In the genomic region with DNA sequence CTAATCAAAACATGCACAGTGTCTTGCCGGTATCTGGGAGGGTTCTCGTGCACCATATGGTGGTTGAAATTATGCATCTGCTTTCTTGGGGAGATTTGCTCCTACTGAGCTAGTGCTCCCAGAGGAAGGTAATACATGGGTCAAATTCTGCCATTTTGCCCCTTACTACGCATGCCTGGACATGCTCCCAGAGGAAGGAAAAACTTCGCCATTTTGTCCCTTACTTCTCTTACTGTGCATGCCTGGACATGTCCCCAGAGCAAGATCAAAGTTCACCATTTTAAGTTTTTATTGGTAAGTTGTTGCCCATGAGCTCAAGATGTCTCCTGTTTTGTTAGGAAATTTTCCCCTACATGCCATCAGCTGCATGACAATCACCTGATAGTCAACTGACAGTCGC, we compare ENCODE assay signal across 21 cellular contexts.
"Had no signal": no experiment of that assay in that cellular context is flagged by ENCODE, and none has a peak within 500 bp of the region (broad histone marks: within the 10 kb centered on the region; RNA-seq: fewer than 3 reads in every experiment).

No MANE protein-coding gene starts in this region.

- H3K27me3 ChIP-seq: cardiac muscle cell, heart left ventricle, pancreas, right atrium auricular region, tibial nerve, vagina had no signal

- DNase-seq: activated CD8-positive, alpha-beta memory T cell treated with anti-CD3 and anti-CD28 coated beads for 24 hours; activated CD8-positive, alpha-beta memory T cell treated with anti-CD3 and anti-CD28 coated beads, Interleukin-2, amount 50 U/mL, for 4 hours; activated naive CD4-positive, alpha-beta T cell treated with Interleukin-2 at 50 U/mL for 16 hours; activated naive CD8-positive, alpha-beta T cell treated with anti-CD3 and anti-CD28 coated beads for 36 hours; activated T-cell treated with anti-CD3 and anti-CD28 coated beads, Interleukin-2, amount 50 U/mL, for 4 hours; heart left ventricle; islet precursor cell; naive thymus-derived CD8-positive, alpha-beta T cell; pancreas; psoas muscle; stimulated activated CD4-positive, alpha-beta T cell treated with anti-CD3 and anti-CD28 coated beads, Interleukin-12 subunit alpha, Interleukin-12 subunit beta, amount 100 ng/mL, for 4 hours; T1000 had no signal

- H3K36me3 Mint-ChIP-seq: activated naive CD8-positive, alpha-beta T cell treated with anti-CD3 and anti-CD28 coated beads for 36 hours; naive thymus-derived CD8-positive, alpha-beta T cell had no signal

- ATAC-seq: activated T-cell treated with anti-CD3 and anti-CD28 coated beads, Interleukin-2, amount 50 U/mL, for 4 hours; heart left ventricle; left lobe of liver; naive thymus-derived CD8-positive, alpha-beta T cell; pancreas; psoas muscle; WTC11 had no signal

- H3K9me3 ChIP-seq: heart left ventricle, pancreas, psoas muscle, right atrium auricular region, tibial nerve, vagina had no signal

- H3K9me3 Mint-ChIP-seq: activated naive CD8-positive, alpha-beta T cell treated with anti-CD3 and anti-CD28 coated beads for 36 hours; stimulated activated naive CD8-positive, alpha-beta T cell treated with anti-CD3 and anti-CD28 coated beads, Interleukin-15, Interleukin-2, amounts not matched to agents 100 ng/mL and 50 ng/mL, for 24 hours had no signal

- H3K36me3 ChIP-seq: cardiac muscle cell, heart left ventricle, pancreas, right atrium auricular region, tibial nerve, vagina had no signal

- H3K4me3 Mint-ChIP-seq: activated naive CD8-positive, alpha-beta T cell treated with anti-CD3 and anti-CD28 coated beads for 36 hours; activated T-cell treated with anti-CD3 and anti-CD28 coated beads, Interleukin-2, amount 50 U/mL, for 4 hours; naive thymus-derived CD8-positive, alpha-beta T cell; stimulated activated naive CD8-positive, alpha-beta T cell treated with anti-CD3 and anti-CD28 coated beads, Interleukin-15, Interleukin-2, amounts not matched to agents 100 ng/mL and 50 ng/mL, for 24 hours; T-helper 1 cell treated with Interleukin-12 subunit alpha and Interleukin-12 subunit beta and Interleukin-4 antibody, amounts not matched to agents 30 μg/mL and 1 μg/mL, for 36 hours; WTC11 had no signal

- H3K27ac Mint-ChIP-seq: activated naive CD8-positive, alpha-beta T cell treated with anti-CD3 and anti-CD28 coated beads for 36 hours; naive thymus-derived CD8-positive, alpha-beta T cell; stimulated activated naive CD8-positive, alpha-beta T cell treated with anti-CD3 and anti-CD28 coated beads, Interleukin-15, Interleukin-2, amounts not matched to agents 100 ng/mL and 50 ng/mL, for 24 hours; T-helper 1 cell treated with Interleukin-12 subunit alpha and Interleukin-12 subunit beta and Interleukin-4 antibody, amounts not matched to agents 30 μg/mL and 1 μg/mL, for 36 hours; WTC11 had no signal

- H3K4me1 ChIP-seq: heart left ventricle, pancreas, psoas muscle, right atrium auricular region, tibial nerve, vagina had no signal

- H3K27ac ChIP-seq: cardiac muscle cell, heart left ventricle, pancreas, psoas muscle, right atrium auricular region, tibial nerve, vagina had no signal

- H3K27me3 Mint-ChIP-seq: activated naive CD8-positive, alpha-beta T cell treated with anti-CD3 and anti-CD28 coated beads for 36 hours; naive thymus-derived CD8-positive, alpha-beta T cell; stimulated activated naive CD8-positive, alpha-beta T cell treated with anti-CD3 and anti-CD28 coated beads, Interleukin-15, Interleukin-2, amounts not matched to agents 100 ng/mL and 50 ng/mL, for 24 hours had no signal

- H3K4me1 Mint-ChIP-seq: activated naive CD8-positive, alpha-beta T cell treated with anti-CD3 and anti-CD28 coated beads for 36 hours; naive thymus-derived CD8-positive, alpha-beta T cell had no signal

- H3K4me3 ChIP-seq: cardiac muscle cell, heart left ventricle, lung, pancreas, psoas muscle, right atrium auricular region, tibial nerve, vagina had no signal
